1 cellular context compared by ENCODE assay signal in the genomic region with DNA sequence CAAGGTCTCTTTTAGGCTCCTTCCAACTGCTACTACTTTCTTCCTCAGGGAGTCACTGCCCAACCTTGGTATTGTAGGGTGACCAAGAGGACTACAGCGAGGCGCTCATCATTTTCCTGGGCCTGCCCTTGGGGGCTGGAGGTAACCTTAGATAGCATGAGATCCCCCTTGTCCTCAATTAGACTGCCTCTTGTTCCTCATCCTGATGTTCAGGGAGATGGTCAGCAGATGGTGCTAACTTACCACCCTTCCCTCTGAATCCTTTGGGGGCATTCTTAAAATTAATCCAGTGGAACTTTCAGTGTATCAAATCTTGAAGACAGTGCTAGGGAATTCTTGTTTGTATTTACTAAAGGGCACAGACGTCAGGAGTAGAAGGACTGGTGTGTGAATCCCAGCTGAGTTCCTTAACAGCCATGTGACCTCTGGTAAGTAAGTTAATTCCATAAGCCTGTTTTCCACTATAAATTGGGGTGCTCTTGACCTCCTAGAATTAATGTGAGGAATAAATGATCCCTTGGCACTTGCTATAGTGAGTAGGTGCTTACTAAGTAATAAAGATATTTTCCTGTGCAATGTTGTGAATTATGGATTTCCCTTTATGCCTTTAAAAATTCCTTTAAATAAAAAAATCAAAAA.
TF ChIP-seq lines count a peak whose summit lies in the region.

No MANE protein-coding gene starts in this region.

TF ChIP-seq in GM23338, 12 proteins besides CTCF, POLR2A, EP300 and RAD21 (continued from another document):
- TF ChIP-seq JUNB (IDR thresholded peaks at IDR 0.05; ENCODE audit: unreplicated experiment) (no peak), ZNF114 (CRISPR knock-in tag; IDR thresholded peaks at IDR 0.05) (no peak), EZH2 (IDR thresholded peaks at IDR 0.05; ENCODE audit: low read depth, unreplicated experiment) (no peak), NANOG (IDR thresholded peaks at IDR 0.05; ENCODE audit: borderline replicate concordance) (no peak), POLR2AphosphoS5 (IDR thresholded peaks at IDR 0.05; ENCODE audit: low read depth) (no peak), CREB1 (CRISPR knock-in tag; IDR thresholded peaks at IDR 0.05; ENCODE audit: low read depth) (no peak), EZH2phosphoT487 (IDR thresholded peaks at IDR 0.05; ENCODE audit: unreplicated experiment) (no peak), ZNF331 (CRISPR knock-in tag; IDR thresholded peaks at IDR 0.05; ENCODE audit: low read depth) (no peak)
- TF ChIP-seq, protein P1, sequence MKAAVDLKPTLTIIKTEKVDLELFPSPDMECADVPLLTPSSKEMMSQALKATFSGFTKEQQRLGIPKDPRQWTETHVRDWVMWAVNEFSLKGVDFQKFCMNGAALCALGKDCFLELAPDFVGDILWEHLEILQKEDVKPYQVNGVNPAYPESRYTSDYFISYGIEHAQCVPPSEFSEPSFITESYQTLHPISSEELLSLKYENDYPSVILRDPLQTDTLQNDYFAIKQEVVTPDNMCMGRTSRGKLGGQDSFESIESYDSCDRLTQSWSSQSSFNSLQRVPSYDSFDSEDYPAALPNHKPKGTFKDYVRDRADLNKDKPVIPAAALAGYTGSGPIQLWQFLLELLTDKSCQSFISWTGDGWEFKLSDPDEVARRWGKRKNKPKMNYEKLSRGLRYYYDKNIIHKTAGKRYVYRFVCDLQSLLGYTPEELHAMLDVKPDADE (IDR thresholded peaks at IDR 0.05): no peak
